In the genomic region with DNA sequence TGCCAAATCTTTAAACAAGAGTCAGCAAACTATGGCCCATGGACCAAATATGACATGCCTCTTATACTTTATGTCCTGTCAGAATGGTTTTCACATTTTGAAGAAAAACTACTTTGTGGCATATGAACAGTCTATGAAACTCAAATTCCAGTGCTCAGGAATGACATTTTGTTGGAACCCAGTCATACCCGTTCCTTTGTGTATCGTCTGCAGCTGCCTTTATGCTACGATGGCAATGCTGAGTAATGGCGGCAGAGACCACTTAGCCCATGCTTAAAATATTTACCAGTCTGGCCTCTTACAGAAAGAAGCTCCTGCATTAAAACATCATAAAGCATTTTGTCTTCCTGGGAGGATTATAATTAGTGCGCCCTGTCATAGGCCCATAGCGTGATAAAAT, we compare ENCODE assay signal across 18 cellular contexts.
"Had no signal": no experiment of that assay in that cellular context is flagged by ENCODE, and none has a peak within 500 bp of the region (broad histone marks: within the 10 kb centered on the region; RNA-seq: fewer than 3 reads in every experiment).

No MANE protein-coding gene starts in this region.

- H3K4me1 ChIP-seq: gastrocnemius medialis, heart right ventricle, left lung, lower lobe of right lung had no signal

- DNase-seq: dermis blood vessel endothelial cell; dorsolateral prefrontal cortex; effector CD4-positive, alpha-beta T cell; effector memory CD4-positive, alpha-beta T cell; esophagus squamous epithelium; foreskin fibroblast; foreskin melanocyte; gastrocnemius medialis; glutamatergic neuron; heart right ventricle; hippocampal formation; left cardiac atrium; left lung; left ventricle myocardium superior; lower lobe of right lung; mammary epithelial cell; midbrain had no signal

- H3K36me3 ChIP-seq: esophagus squamous epithelium, gastrocnemius medialis, heart right ventricle, left lung, lower lobe of right lung had no signal

- H3K4me3 ChIP-seq: coronary artery, dorsolateral prefrontal cortex, esophagus squamous epithelium, gastrocnemius medialis, heart right ventricle, left lung, lower lobe of right lung had no signal

- H3K9me3 ChIP-seq: esophagus squamous epithelium, gastrocnemius medialis, heart right ventricle, left lung, lower lobe of right lung had no signal

- H3K27me3 ChIP-seq: dorsolateral prefrontal cortex, esophagus squamous epithelium, gastrocnemius medialis, left lung had no signal

- H3K27ac ChIP-seq: coronary artery, dorsolateral prefrontal cortex, esophagus squamous epithelium, gastrocnemius medialis, heart right ventricle, left lung, lower lobe of right lung had no signal

- ATAC-seq: gastrocnemius medialis, heart right ventricle, left cardiac atrium, left lung, left ventricle myocardium superior, lower lobe of right lung had no signal
